2 cellular contexts compared by ENCODE assay signal in the genomic region with DNA sequence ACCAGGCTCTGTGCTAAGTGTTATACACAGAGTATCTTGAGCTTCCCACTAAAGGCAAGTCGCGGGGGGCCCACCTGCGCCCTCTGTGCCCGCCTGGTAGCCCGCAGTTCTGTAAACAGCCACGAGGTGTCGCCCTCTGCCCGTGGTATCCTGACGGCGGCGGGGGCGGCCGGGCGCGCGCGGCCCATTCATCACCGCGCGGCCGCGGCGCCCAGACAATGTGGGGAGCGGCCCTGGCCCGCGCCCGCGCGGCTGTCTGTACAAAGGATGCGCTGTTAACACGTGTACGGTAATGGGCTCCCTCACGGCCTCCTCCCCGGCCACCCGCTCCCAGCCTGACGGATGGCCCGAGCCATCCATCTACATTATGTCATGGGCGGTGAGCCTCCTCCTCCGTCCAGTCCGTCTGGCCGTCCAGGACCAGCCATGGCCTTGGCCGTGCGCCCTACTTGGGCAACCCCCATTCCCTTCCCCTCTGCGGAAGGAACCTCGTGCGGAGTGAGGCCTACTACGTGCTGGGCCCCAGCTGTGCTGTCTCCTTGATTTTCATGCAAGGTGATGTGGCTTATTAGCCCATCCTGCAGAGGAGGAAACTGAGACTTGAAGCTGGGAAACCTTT.
TF ChIP-seq lines count a peak whose summit lies in the region.

No MANE protein-coding gene starts in this region.

TF ChIP-seq in WTC11, 78 proteins besides CTCF, POLR2A, EP300 and RAD21 (continued from another document):
- peak; percentile 30; the same call in 1 of the 2 replicates for TF ChIP-seq ZNF121 (CRISPR knock-in tag; IDR thresholded peaks at IDR 0.05)
- TF ChIP-seq, protein P1, sequence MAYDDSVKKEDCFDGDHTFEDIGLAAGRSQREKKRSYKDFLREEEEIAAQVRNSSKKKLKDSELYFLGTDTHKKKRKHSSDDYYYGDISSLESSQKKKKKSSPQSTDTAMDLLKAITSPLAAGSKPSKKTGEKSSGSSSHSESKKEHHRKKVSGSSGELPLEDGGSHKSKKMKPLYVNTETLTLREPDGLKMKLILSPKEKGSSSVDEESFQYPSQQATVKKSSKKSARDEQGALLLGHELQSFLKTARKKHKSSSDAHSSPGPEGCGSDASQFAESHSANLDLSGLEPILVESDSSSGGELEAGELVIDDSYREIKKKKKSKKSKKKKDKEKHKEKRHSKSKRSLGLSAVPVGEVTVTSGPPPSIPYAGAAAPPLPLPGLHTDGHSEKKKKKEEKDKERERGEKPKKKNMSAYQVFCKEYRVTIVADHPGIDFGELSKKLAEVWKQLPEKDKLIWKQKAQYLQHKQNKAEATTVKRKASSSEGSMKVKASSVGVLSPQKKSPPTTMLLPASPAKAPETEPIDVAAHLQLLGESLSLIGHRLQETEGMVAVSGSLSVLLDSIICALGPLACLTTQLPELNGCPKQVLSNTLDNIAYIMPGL (CRISPR knock-in tag; IDR thresholded peaks at IDR 0.05): 0 out of 2 replicates have a peak, but pooled peaks have one; percentile 38
- no peak for TF ChIP-seq SMAD4 (CRISPR knock-in tag; IDR thresholded peaks at IDR 0.05)
- TF ChIP-seq GRHL2 (CRISPR knock-in tag; IDR thresholded peaks at IDR 0.05; ENCODE audit: insufficient replicate concordance, severe bottlenecking): no peak
- TF ChIP-seq, protein P2, sequence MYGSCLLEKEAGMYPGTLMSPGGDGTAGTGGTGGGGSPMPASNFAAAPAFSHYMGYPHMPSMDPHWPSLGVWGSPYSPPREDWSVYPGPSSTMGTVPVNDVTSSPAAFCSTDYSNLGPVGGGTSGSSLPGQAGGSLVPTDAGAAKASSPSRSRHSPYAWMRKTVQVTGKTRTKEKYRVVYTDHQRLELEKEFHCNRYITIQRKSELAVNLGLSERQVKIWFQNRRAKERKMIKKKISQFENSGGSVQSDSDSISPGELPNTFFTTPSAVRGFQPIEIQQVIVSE (CRISPR knock-in tag; IDR thresholded peaks at IDR 0.05; ENCODE audit: borderline replicate concordance): no peak
- TF ChIP-seq FOXJ3 (CRISPR knock-in tag; IDR thresholded peaks at IDR 0.05; ENCODE audit: borderline replicate concordance): no peak
- TF ChIP-seq FOXP1 (CRISPR knock-in tag; IDR thresholded peaks at IDR 0.05; ENCODE audit: borderline replicate concordance): peak; percentile 72; the same call in 1 of the 2 replicates
- peak; percentile 45; the same call in 1 of the 2 replicates for TF ChIP-seq FOXK1 (CRISPR knock-in tag; IDR thresholded peaks at IDR 0.05)
- no peak for TF ChIP-seq NFATC4 (CRISPR knock-in tag; IDR thresholded peaks at IDR 0.05)
- TF ChIP-seq, protein P3, sequence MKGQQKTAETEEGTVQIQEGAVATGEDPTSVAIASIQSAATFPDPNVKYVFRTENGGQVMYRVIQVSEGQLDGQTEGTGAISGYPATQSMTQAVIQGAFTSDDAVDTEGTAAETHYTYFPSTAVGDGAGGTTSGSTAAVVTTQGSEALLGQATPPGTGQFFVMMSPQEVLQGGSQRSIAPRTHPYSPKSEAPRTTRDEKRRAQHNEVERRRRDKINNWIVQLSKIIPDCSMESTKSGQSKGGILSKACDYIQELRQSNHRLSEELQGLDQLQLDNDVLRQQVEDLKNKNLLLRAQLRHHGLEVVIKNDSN (CRISPR knock-in tag; IDR thresholded peaks at IDR 0.05): no peak
- TF ChIP-seq, protein P4, sequence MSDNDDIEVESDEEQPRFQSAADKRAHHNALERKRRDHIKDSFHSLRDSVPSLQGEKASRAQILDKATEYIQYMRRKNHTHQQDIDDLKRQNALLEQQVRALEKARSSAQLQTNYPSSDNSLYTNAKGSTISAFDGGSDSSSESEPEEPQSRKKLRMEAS (CRISPR knock-in tag; IDR thresholded peaks at IDR 0.05): peak; percentile 68
- TF ChIP-seq, protein P5, sequence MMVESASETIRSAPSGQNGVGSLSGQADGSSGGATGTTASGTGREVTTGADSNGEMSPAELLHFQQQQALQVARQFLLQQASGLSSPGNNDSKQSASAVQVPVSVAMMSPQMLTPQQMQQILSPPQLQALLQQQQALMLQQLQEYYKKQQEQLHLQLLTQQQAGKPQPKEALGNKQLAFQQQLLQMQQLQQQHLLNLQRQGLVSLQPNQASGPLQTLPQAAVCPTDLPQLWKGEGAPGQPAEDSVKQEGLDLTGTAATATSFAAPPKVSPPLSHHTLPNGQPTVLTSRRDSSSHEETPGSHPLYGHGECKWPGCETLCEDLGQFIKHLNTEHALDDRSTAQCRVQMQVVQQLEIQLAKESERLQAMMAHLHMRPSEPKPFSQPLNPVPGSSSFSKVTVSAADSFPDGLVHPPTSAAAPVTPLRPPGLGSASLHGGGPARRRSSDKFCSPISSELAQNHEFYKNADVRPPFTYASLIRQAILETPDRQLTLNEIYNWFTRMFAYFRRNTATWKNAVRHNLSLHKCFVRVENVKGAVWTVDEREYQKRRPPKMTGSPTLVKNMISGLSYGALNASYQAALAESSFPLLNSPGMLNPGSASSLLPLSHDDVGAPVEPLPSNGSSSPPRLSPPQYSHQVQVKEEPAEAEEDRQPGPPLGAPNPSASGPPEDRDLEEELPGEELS (CRISPR knock-in tag; IDR thresholded peaks at IDR 0.05): 0 out of 2 replicates have a peak, but pooled peaks have one; percentile 21
- TF ChIP-seq GTF2I (CRISPR knock-in tag; conservative IDR thresholded peaks at IDR 0.05): peak; percentile 61; the same call in 1 of the 2 replicates
- TF ChIP-seq SP1 (CRISPR knock-in tag; conservative IDR thresholded peaks at IDR 0.05): 0 out of 2 replicates have a peak, but pooled peaks have one; percentile 41
- TF ChIP-seq MYBL2 (CRISPR knock-in tag; IDR thresholded peaks at IDR 0.05): 0 out of 2 replicates have a peak, but pooled peaks have one; percentile 40
- TF ChIP-seq CREB1 (CRISPR knock-in tag; IDR thresholded peaks at IDR 0.05): no peak
- TF ChIP-seq, protein P6, sequence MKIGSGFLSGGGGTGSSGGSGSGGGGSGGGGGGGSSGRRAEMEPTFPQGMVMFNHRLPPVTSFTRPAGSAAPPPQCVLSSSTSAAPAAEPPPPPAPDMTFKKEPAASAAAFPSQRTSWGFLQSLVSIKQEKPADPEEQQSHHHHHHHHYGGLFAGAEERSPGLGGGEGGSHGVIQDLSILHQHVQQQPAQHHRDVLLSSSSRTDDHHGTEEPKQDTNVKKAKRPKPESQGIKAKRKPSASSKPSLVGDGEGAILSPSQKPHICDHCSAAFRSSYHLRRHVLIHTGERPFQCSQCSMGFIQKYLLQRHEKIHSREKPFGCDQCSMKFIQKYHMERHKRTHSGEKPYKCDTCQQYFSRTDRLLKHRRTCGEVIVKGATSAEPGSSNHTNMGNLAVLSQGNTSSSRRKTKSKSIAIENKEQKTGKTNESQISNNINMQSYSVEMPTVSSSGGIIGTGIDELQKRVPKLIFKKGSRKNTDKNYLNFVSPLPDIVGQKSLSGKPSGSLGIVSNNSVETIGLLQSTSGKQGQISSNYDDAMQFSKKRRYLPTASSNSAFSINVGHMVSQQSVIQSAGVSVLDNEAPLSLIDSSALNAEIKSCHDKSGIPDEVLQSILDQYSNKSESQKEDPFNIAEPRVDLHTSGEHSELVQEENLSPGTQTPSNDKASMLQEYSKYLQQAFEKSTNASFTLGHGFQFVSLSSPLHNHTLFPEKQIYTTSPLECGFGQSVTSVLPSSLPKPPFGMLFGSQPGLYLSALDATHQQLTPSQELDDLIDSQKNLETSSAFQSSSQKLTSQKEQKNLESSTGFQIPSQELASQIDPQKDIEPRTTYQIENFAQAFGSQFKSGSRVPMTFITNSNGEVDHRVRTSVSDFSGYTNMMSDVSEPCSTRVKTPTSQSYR (CRISPR knock-in tag; IDR thresholded peaks at IDR 0.05): no peak
- no peak for TF ChIP-seq ATF1 (CRISPR knock-in tag; IDR thresholded peaks at IDR 0.05)

TF ChIP-seq in liver, 16 proteins besides CTCF, POLR2A, EP300 and RAD21 (continued from another document):
- TF ChIP-seq, protein P7, sequence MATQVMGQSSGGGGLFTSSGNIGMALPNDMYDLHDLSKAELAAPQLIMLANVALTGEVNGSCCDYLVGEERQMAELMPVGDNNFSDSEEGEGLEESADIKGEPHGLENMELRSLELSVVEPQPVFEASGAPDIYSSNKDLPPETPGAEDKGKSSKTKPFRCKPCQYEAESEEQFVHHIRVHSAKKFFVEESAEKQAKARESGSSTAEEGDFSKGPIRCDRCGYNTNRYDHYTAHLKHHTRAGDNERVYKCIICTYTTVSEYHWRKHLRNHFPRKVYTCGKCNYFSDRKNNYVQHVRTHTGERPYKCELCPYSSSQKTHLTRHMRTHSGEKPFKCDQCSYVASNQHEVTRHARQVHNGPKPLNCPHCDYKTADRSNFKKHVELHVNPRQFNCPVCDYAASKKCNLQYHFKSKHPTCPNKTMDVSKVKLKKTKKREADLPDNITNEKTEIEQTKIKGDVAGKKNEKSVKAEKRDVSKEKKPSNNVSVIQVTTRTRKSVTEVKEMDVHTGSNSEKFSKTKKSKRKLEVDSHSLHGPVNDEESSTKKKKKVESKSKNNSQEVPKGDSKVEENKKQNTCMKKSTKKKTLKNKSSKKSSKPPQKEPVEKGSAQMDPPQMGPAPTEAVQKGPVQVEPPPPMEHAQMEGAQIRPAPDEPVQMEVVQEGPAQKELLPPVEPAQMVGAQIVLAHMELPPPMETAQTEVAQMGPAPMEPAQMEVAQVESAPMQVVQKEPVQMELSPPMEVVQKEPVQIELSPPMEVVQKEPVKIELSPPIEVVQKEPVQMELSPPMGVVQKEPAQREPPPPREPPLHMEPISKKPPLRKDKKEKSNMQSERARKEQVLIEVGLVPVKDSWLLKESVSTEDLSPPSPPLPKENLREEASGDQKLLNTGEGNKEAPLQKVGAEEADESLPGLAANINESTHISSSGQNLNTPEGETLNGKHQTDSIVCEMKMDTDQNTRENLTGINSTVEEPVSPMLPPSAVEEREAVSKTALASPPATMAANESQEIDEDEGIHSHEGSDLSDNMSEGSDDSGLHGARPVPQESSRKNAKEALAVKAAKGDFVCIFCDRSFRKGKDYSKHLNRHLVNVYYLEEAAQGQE (IDR thresholded peaks at IDR 0.05): no peak
- TF ChIP-seq JUND (IDR thresholded peaks at IDR 0.05): no peak
- no peak for TF ChIP-seq TAF1 (conservative IDR thresholded peaks at IDR 0.05)
- TF ChIP-seq FOXA2 (IDR thresholded peaks at IDR 0.05): no peak
- no peak for TF ChIP-seq SP1 (IDR thresholded peaks at IDR 0.05)
- TF ChIP-seq, protein P8, sequence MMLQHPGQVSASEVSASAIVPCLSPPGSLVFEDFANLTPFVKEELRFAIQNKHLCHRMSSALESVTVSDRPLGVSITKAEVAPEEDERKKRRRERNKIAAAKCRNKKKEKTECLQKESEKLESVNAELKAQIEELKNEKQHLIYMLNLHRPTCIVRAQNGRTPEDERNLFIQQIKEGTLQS (IDR thresholded peaks at IDR 0.05): no peak
- no peak for TF ChIP-seq GABPA (IDR thresholded peaks at IDR 0.05 in 1 of 2, conservative IDR thresholded peaks at IDR 0.05 in 1 of 2)
- TF ChIP-seq RXRA (IDR thresholded peaks at IDR 0.05): no peak
- TF ChIP-seq, protein P4 (IDR thresholded peaks at IDR 0.05): no peak
- TF ChIP-seq, protein P9, sequence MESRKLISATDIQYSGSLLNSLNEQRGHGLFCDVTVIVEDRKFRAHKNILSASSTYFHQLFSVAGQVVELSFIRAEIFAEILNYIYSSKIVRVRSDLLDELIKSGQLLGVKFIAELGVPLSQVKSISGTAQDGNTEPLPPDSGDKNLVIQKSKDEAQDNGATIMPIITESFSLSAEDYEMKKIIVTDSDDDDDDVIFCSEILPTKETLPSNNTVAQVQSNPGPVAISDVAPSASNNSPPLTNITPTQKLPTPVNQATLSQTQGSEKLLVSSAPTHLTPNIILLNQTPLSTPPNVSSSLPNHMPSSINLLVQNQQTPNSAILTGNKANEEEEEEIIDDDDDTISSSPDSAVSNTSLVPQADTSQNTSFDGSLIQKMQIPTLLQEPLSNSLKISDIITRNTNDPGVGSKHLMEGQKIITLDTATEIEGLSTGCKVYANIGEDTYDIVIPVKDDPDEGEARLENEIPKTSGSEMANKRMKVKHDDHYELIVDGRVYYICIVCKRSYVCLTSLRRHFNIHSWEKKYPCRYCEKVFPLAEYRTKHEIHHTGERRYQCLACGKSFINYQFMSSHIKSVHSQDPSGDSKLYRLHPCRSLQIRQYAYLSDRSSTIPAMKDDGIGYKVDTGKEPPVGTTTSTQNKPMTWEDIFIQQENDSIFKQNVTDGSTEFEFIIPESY (IDR thresholded peaks at IDR 0.05): no peak
- TF ChIP-seq YY1 (IDR thresholded peaks at IDR 0.05): no peak
